In the genomic region with DNA sequence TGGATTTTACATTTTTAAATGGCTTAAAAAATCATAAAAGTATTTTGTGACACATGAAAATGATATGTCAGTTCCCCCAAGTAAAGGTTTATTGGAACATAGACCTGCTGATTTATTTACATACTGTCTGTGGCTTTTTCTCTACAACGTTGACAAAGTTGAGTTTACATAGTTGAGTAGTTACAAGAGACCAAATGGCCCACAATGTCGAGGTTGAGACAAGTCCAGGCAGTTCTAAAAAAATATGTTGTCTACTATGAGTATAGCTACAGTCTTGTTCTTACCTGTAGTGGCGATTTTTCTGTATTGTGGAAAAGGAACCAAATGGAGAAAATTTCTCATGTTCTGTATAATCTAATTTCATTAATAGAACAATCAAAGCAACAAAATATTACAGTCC, we compare ENCODE assay signal across 23 cellular contexts.
DNase-seq lines count a peak whose midpoint lies in the region; ATAC-seq, FAIRE-seq and TF ChIP-seq lines count a peak whose summit lies in the region.
"Had no signal": no experiment of that assay in that cellular context is flagged by ENCODE, and none has a peak within 500 bp of the region (broad histone marks: within the 10 kb centered on the region; RNA-seq: fewer than 3 reads in every experiment).

No MANE protein-coding gene starts in this region.

- no peak for TF ChIP-seq POLR2A in HepG2 (IDR thresholded peaks at IDR 0.05; ENCODE audit: insufficient read depth in 1 of 2, low read depth in 2 of 2, low read length in 2 of 2)
- no peak for TF ChIP-seq POLR2A in right lobe of liver (IDR thresholded peaks at IDR 0.05)

- no peak overlapping the region for H2AFZ ChIP-seq in HepG2 (ENCODE audit: low read length)

- 28% methylated on average over 3 of the region's 3 CpGs for WGBS in HepG2 (ENCODE audit: low lambda C conversion rate)
- WGBS in right lobe of liver (ENCODE audit: insufficient coverage, low coverage, low lambda C conversion rate, missing lambda C conversion rate): 28% methylated on average over 3 of the region's 3 CpGs

- H3K9me3 ChIP-seq in HepG2 (ENCODE audit: low read length) (no peaks in the 10 kb centered on the region), right lobe of liver (no peaks in the 10 kb centered on the region)
- H3K9me3 ChIP-seq: Peyer's patch had no signal

- H3K9ac ChIP-seq in HepG2 (ENCODE audit: insufficient read depth, low read depth, low read length): no peak overlapping the region

- POLR2A ChIA-PET in HepG2 (lab: Yijun Ruan, JAX): interaction anchor here (1.5 kb wide), 2 partner anchors 9 to 161 kb away, joined by 3 to 4 read pairs; no protein-coding TSS in a partner anchor

- peak; percentile 16 for DNase-seq in NCI-H1105 treated with DMSO at 0.1 percent for 48 hours (lab: John Stamatoyannopoulos, UW)
- no peak for DNase-seq in NCI-H1105 (lab: John Stamatoyannopoulos, UW)
- DNase-seq in HepG2 (ENCODE audit: low spot score): peak; percentile 33
- DNase-seq in right lobe of liver: no peak
- DNase-seq in epithelial cell of prostate (ENCODE audit: low read depth, low spot score): peak; percentile 78
- DNase-seq in UCSD-AML1 (lab: John Stamatoyannopoulos, UW; ENCODE audit: unreplicated experiment): no peak
- DNase-seq in OCI-M2 (lab: John Stamatoyannopoulos, UW; ENCODE audit: unreplicated experiment): no peak
- DNase-seq in activated effector memory CD4-positive, alpha-beta T cell treated with anti-CD3 and anti-CD28 coated beads, Interleukin-2, amount 50 U/mL, for 16 hours: no peak
- DNase-seq: 8988T, ACHN, Calu3, Kasumi-1, NCI-H1092 treated with DMSO at 0.1 percent for 48 hours, NCI-H146, NCI-H1930, NCI-H226, NCI-H526, Peyer's patch, SIG-M5, SW 1271 had no signal

- peaks cover 39% of the 10 kb centered on the region for H3K79me2 ChIP-seq in HepG2 (ENCODE audit: insufficient read depth, low read length)

- BruUV-seq in HepG2 (replicated peaks; lab: Mats Ljungman, UMichigan): no TSS peak

- H3K4me1 ChIP-seq in HepG2 (ENCODE audit: insufficient read depth, low read length): peaks cover 47% of the 10 kb centered on the region
- no peaks in the 10 kb centered on the region for H3K4me1 ChIP-seq in right lobe of liver
- H3K4me1 ChIP-seq: Peyer's patch had no signal

- intact Hi-C loops in HepG2 (cut with micrococcal nuclease; ENCODE audit: unreplicated experiment): no loop called here
- intact Hi-C loops in right lobe of liver (cut with DNase I): no loop called here

- H3K4me3 ChIP-seq in HepG2 (replicated peaks in 1 of 3; ENCODE audit: insufficient read depth in 1 of 3, low read depth in 2 of 3, low read length in 3 of 3): no peak overlapping the region
- no peak overlapping the region for H3K4me3 ChIP-seq in right lobe of liver
- H3K4me3 ChIP-seq: K562, Peyer's patch, SK-N-MC had no signal

- peak; percentile 66 for ATAC-seq in HepG2
- no peak for ATAC-seq in right lobe of liver
- ATAC-seq: K562 had no signal

- TF ChIP-seq RAD21 in HepG2 (CRISPR knock-in tag; IDR thresholded peaks at IDR 0.05): no peak

- TF ChIP-seq EP300 in HepG2 (IDR thresholded peaks at IDR 0.05; ENCODE audit: low read depth in 2 of 2, low read length in 2 of 2) (no peak), HepG2 (CRISPR knock-in tag; IDR thresholded peaks at IDR 0.05; ENCODE audit: borderline replicate concordance) (no peak)

- peak overlapping the region; percentile 19 for H3K27ac ChIP-seq in HepG2 (ENCODE audit: extremely low read length, insufficient read depth, low read length)
- H3K27ac ChIP-seq in right lobe of liver: no peak overlapping the region
- peak overlapping the region; percentile 64 for H3K27ac ChIP-seq in epithelial cell of prostate
- H3K27ac ChIP-seq: Peyer's patch, SK-N-MC had no signal

- H3K27me3 ChIP-seq in HepG2 (ENCODE audit: control insufficient read depth in 1 of 2, insufficient read depth in 2 of 2, low read length in 2 of 2) (no peaks in the 10 kb centered on the region), right lobe of liver (no peaks in the 10 kb centered on the region)
- H3K27me3 ChIP-seq: Peyer's patch had no signal

- in situ Hi-C loops in HepG2 (cut with HindIII; ENCODE audit: extremely low pct_ligation_motif_present, low pct_unique_long_range_greater_than_20kb): no loop called here

- H3K36me3 ChIP-seq in HepG2 (replicated peaks in 1 of 2; ENCODE audit: control insufficient read depth in 1 of 2, insufficient read depth in 2 of 2, low read length in 2 of 2): 0 out of 5 replicates have a peak, but pooled peaks cover 0 to 1% of the 10 kb centered on the region in 2 experiments
- H3K36me3 ChIP-seq in right lobe of liver: no peaks in the 10 kb centered on the region
- H3K36me3 ChIP-seq: Peyer's patch had no signal

- no peaks in the 10 kb centered on the region for H4K20me1 ChIP-seq in HepG2 (ENCODE audit: insufficient read depth, low read length)

- CTCF ChIA-PET in HepG2 (lab: Yijun Ruan, JAX; ENCODE audit: low intra/inter-chr PET ratio, low total read pairs): no interaction called here

- H3K4me2 ChIP-seq in HepG2 (ENCODE audit: low read depth, low read length): peak overlapping the region; percentile 22; the same call in 1 of the 2 replicates

- TF ChIP-seq CTCF in HepG2 (CRISPR knock-in tag; IDR thresholded peaks at IDR 0.05): no peak
- no peak for TF ChIP-seq CTCF in right lobe of liver (IDR thresholded peaks at IDR 0.05)

- FAIRE-seq in HepG2 (lab: Jason Lieb, UNC): peak; percentile 66
- FAIRE-seq: H54, K562 had no signal

TF ChIP-seq in HepG2, 621 proteins besides CTCF, POLR2A, EP300 and RAD21 (continues in another document):
- TF ChIP-seq, protein P1, sequence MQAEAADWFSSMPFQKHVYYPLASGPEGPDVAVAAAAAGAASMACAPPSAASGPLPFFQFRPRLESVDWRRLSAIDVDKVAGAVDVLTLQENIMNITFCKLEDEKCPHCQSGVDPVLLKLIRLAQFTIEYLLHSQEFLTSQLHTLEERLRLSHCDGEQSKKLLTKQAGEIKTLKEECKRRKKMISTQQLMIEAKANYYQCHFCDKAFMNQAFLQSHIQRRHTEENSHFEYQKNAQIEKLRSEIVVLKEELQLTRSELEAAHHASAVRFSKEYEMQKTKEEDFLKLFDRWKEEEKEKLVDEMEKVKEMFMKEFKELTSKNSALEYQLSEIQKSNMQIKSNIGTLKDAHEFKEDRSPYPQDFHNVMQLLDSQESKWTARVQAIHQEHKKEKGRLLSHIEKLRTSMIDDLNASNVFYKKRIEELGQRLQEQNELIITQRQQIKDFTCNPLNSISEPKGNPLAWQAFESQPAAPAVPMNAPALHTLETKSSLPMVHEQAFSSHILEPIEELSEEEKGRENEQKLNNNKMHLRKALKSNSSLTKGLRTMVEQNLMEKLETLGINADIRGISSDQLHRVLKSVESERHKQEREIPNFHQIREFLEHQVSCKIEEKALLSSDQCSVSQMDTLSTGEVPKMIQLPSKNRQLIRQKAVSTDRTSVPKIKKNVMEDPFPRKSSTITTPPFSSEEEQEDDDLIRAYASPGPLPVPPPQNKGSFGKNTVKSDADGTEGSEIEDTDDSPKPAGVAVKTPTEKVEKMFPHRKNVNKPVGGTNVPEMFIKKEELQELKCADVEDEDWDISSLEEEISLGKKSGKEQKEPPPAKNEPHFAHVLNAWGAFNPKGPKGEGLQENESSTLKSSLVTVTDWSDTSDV (CRISPR knock-in tag; IDR thresholded peaks at IDR 0.05): no peak
- no peak for TF ChIP-seq HDAC2 (CRISPR knock-in tag; IDR thresholded peaks at IDR 0.05)
- peak; percentile 17; the same call in 1 of the 2 replicates for TF ChIP-seq POGZ (CRISPR knock-in tag; IDR thresholded peaks at IDR 0.05)
- TF ChIP-seq ZNF644 (CRISPR knock-in tag; IDR thresholded peaks at IDR 0.05; ENCODE audit: low read depth): 0 out of 2 replicates have a peak, but pooled peaks have one; percentile 36
- 0 out of 2 replicates have a peak, but pooled peaks have one; percentile 0 for TF ChIP-seq ZMYM4 (CRISPR knock-in tag; IDR thresholded peaks at IDR 0.05)
- TF ChIP-seq MED8 (CRISPR knock-in tag; IDR thresholded peaks at IDR 0.05; ENCODE audit: insufficient replicate concordance): no peak
- TF ChIP-seq KLF16 (CRISPR knock-in tag; IDR thresholded peaks at IDR 0.05): 0 out of 4 replicates have a peak, but pooled peaks of 1 of the 2 experiments have one; percentile 15
- TF ChIP-seq FOXA3 (CRISPR knock-in tag; IDR thresholded peaks at IDR 0.05): peak; percentile 17; the same call in 1 of the 2 replicates
- TF ChIP-seq, protein P2, sequence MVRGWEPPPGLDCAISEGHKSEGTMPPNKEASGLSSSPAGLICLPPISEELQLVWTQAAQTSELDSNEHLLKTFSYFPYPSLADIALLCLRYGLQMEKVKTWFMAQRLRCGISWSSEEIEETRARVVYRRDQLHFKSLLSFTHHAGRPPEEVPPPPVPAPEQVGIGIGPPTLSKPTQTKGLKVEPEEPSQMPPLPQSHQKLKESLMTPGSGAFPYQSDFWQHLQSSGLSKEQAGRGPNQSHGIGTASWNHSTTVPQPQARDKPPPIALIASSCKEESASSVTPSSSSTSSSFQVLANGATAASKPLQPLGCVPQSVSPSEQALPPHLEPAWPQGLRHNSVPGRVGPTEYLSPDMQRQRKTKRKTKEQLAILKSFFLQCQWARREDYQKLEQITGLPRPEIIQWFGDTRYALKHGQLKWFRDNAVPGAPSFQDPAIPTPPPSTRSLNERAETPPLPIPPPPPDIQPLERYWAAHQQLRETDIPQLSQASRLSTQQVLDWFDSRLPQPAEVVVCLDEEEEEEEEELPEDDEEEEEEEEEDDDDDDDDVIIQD (CRISPR knock-in tag; IDR thresholded peaks at IDR 0.05; ENCODE audit: low read depth): peak; percentile 73; the same call in 1 of the 2 replicates
- TF ChIP-seq MIXL1 (CRISPR knock-in tag; IDR thresholded peaks at IDR 0.05): no peak

Comparison
In these comparisons a context has a peak if more than half of its experiments do, and no peak if none do; other contexts are left out.
1. DNase-seq: peak in NCI-H1105 treated with DMSO at 0.1 percent for 48 hours (single experiment), HepG2 (single experiment) and epithelial cell of prostate (single experiment); none in NCI-H1105 (single experiment), right lobe of liver (0 of 3), UCSD-AML1 (single experiment), OCI-M2 (single experiment) and activated effector memory CD4-positive, alpha-beta T cell treated with anti-CD3 and anti-CD28 coated beads, Interleukin-2, amount 50 U/mL, for 16 hours (single experiment).
2. H3K27ac ChIP-seq: peak in HepG2 (single experiment) and epithelial cell of prostate (single experiment); none in right lobe of liver (0 of 3).